ENCODE assay signal across 8 cellular contexts in the genomic region with DNA sequence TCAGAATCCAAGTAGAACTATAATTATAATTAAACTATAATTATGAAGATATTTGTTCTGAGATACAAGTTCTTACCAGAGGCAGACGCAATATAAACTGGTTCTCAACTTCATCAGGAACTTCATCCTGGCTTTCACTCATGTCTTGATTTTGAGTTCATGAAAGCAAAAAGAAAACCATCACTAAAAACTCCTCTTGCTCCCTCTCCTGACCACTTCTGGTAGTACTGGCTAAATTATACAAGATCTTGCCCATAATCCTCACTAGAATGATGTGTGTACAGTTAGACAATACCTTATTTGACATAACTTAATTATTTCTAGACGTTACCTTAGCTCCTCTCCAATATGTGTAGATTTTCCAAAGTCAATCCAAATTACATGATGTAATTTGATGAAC. TPM values are rescaled to one million over a fixed set of nuclear protein-coding genes. Genes with fewer than 3 reads are reported as not detected.
A peak's percentile ranks its signal among the peaks of the same experiment; 100 is the strongest.
DNase-seq lines count a peak whose midpoint lies in the region; ATAC-seq, FAIRE-seq and TF ChIP-seq lines count a peak whose summit lies in the region.

No MANE protein-coding gene starts in this region.

- no peaks in the 10 kb centered on the region; the same call in 1 of the 2 replicates for H3K9me3 ChIP-seq in IMR-90 (ENCODE audit: control insufficient read depth, insufficient read depth, low read length)
- H3K9me3 ChIP-seq in pancreas, result no peaks in the 10 kb centered on the region

- no peak overlapping the region for H4K5ac ChIP-seq in IMR-90 (ENCODE audit: low read depth, low read length)

- no peak overlapping the region for H2BK15ac ChIP-seq in IMR-90 (ENCODE audit: low read depth, low read length)

- TF ChIP-seq POLR2A in IMR-90 (IDR thresholded peaks at IDR 0.05; ENCODE audit: low read depth, low read length), result no peak

- intact Hi-C loops in IMR-90 (cut with micrococcal nuclease) (loop anchor here (1.0 to 10.0 kb wide), 3 partner anchors 213 to 603 kb away; partner anchors contain the start of gene TMEM35A), pancreas (cut with DNase I) (no loop called here)

- no peaks in the 10 kb centered on the region for H3K9me1 ChIP-seq in IMR-90 (ENCODE audit: insufficient read depth, low read length)

- H2BK120ac ChIP-seq in IMR-90 (ENCODE audit: low read depth, low read length), result no peak overlapping the region

- H3K36me3 ChIP-seq in IMR-90 (ENCODE audit: control insufficient read depth, insufficient read depth, low read length) (no peaks in the 10 kb centered on the region), pancreas (no peaks in the 10 kb centered on the region)

- H3K18ac ChIP-seq in IMR-90 (ENCODE audit: low read depth, low read length), result no peak overlapping the region

- no peak overlapping the region for H3K4me3 ChIP-seq in AG09309 (ENCODE audit: control insufficient read depth, low read depth, low read length)
- H3K4me3 ChIP-seq in GM12865 (ENCODE audit: low read depth, low read length), result no peak overlapping the region
- no peak overlapping the region for H3K4me3 ChIP-seq in IMR-90 (ENCODE audit: insufficient read depth, low read depth, low read length)
- H3K4me3 ChIP-seq in pancreas, result no peak overlapping the region

- no peak overlapping the region for H3K9ac ChIP-seq in IMR-90 (ENCODE audit: low read depth, low read length)

- in situ Hi-C loops in IMR-90 (cut with MboI; ENCODE audit: low sequenced_read_pairs), result loop anchor here (10.0 kb wide), 1 partner anchor 393 kb away; no protein-coding TSS in a partner anchor

- H2BK20ac ChIP-seq in IMR-90 (ENCODE audit: low read depth, low read length), result no peak overlapping the region

- H3K27me3 ChIP-seq in IMR-90 (ENCODE audit: control insufficient read depth, insufficient read depth, low read length) (no peaks in the 10 kb centered on the region), pancreas (peaks cover 0 to 32% (median 7%) of the 10 kb centered on the region in 4 donors)

- no peak overlapping the region for H2AK9ac ChIP-seq in IMR-90 (replicated peaks; ENCODE audit: low read depth, low read length, poor library complexity)

- POLR2A ChIA-PET in IMR-90 (lab: Charles Lee; ENCODE audit: unreplicated experiment), result no interaction called here

- DNase-seq in AG09309 (ENCODE audit: low read depth) (no peak), GM12865 (ENCODE audit: low read depth) (peak; percentile 36), IMR-90 (peak; percentile 52), RCC 7860 (ENCODE audit: low spot score) (peak; percentile 21), pancreas (no peak), HK-2 (ENCODE audit: unreplicated experiment) (no peak)

- H2AK5ac ChIP-seq in IMR-90 (ENCODE audit: low read depth, low read length), result no peak overlapping the region

- H2BK5ac ChIP-seq in IMR-90 (ENCODE audit: low read depth, low read length, poor library complexity, severe bottlenecking), result no peak overlapping the region

- no TSS peak for BruUV-seq in IMR-90 (replicated peaks; lab: Mats Ljungman, UMichigan)

- dilution Hi-C loops in IMR-90 (cut with HindIII; ENCODE audit: low sequenced_read_pairs, unreplicated experiment), result no loop called here

- H3K23ac ChIP-seq in IMR-90 (ENCODE audit: low read depth, low read length), result no peak overlapping the region

- ATAC-seq in IMR-90 (ENCODE audit: low read depth) (peak; percentile 74), esophagus mucosa (peak; percentile 42), pancreas (peak in 3 of 4 donors; percentile 66 to 73 (median 71)), GM18519 (IDR thresholded peaks at IDR 0.05; ENCODE audit: low FRiP score, unreplicated experiment) (no peak)

- no peak overlapping the region for H3K14ac ChIP-seq in IMR-90 (replicated peaks; ENCODE audit: low read depth, low read length)

- peak; percentile 61 for TF ChIP-seq CTCF in AG09309 (IDR thresholded peaks at IDR 0.05; ENCODE audit: control insufficient read depth, insufficient read depth, low read depth, low read length, missing control alignments)
- peak; percentile 46 for TF ChIP-seq CTCF in GM12865 (IDR thresholded peaks at IDR 0.05; ENCODE audit: insufficient read depth, low read depth, low read length, missing control alignments)
- TF ChIP-seq CTCF in IMR-90 (conservative IDR thresholded peaks at IDR 0.05; ENCODE audit: low read depth, low read length), result peak; percentile 62
- TF ChIP-seq CTCF in pancreas (IDR thresholded peaks at IDR 0.05), result peak; percentile 15 to 58 (median 46)

- no CpG with 5 or more reads among the region's 2 CpGs for WGBS in IMR-90 (ENCODE audit: extremely low coverage in 2 of 2, insufficient read length in 1 of 2), 2 experiments
- 3 to 7% methylated on average over 2 of the region's 2 CpGs for WGBS in pancreas, 2 donors

- no peak overlapping the region for H4K91ac ChIP-seq in IMR-90 (ENCODE audit: insufficient read depth, low read depth, low read length)

- H3K4me1 ChIP-seq in IMR-90 (ENCODE audit: control insufficient read depth, insufficient read depth, low read length) (no peaks in the 10 kb centered on the region), pancreas (no peaks in the 10 kb centered on the region)

- no peak overlapping the region for H4K8ac ChIP-seq in IMR-90 (ENCODE audit: low read depth in 2 of 2, low read length in 2 of 2)

- peak; percentile 65 for TF ChIP-seq RAD21 in IMR-90 (IDR thresholded peaks at IDR 0.05; ENCODE audit: low read length)

- no peaks in the 10 kb centered on the region for H4K20me1 ChIP-seq in IMR-90 (ENCODE audit: insufficient read depth, low read length)

- CTCF ChIA-PET in IMR-90 (lab: Yijun Ruan, JAX), result interaction anchor here (0.5 to 1.2 kb wide), 4 partner anchors 9 to 457 kb away, joined by 3 to 6 read pairs (median 3); no protein-coding TSS in a partner anchor

- no peak overlapping the region for H3K56ac ChIP-seq in IMR-90 (ENCODE audit: extremely low read depth, insufficient read depth, low read length)

- H3K4ac ChIP-seq in IMR-90 (ENCODE audit: low read depth, low read length), result no peak overlapping the region

- H3K79me1 ChIP-seq in IMR-90 (ENCODE audit: low read depth in 1 of 2, low read length in 2 of 2), result no peaks in the 10 kb centered on the region

- FAIRE-seq in RCC 7860 (lab: Jason Lieb, UNC) (peak; percentile 65), pancreas (lab: Jason Lieb, UNC) (peak; percentile 97)

- no peak overlapping the region for H3K4me2 ChIP-seq in IMR-90 (ENCODE audit: low read depth, low read length)

- no peak overlapping the region for H2AFZ ChIP-seq in IMR-90 (replicated peaks; ENCODE audit: low read length, poor library complexity)

- no peak overlapping the region for H3K27ac ChIP-seq in IMR-90 (ENCODE audit: insufficient read depth, low read length)
- no peak overlapping the region for H3K27ac ChIP-seq in pancreas

TF ChIP-seq in IMR-90, 13 proteins besides CTCF, POLR2A, EP300 and RAD21:
- TF ChIP-seq ELK1 (IDR thresholded peaks at IDR 0.05; ENCODE audit: borderline replicate concordance, low read depth, low read length) (no peak), RFX5 (IDR thresholded peaks at IDR 0.05; ENCODE audit: low read depth, low read length) (peak; percentile 39; the same call in 1 of the 2 replicates), SMC3 (IDR thresholded peaks at IDR 0.05; ENCODE audit: low read depth, low read length) (peak; percentile 58)
- TF ChIP-seq, protein P1, sequence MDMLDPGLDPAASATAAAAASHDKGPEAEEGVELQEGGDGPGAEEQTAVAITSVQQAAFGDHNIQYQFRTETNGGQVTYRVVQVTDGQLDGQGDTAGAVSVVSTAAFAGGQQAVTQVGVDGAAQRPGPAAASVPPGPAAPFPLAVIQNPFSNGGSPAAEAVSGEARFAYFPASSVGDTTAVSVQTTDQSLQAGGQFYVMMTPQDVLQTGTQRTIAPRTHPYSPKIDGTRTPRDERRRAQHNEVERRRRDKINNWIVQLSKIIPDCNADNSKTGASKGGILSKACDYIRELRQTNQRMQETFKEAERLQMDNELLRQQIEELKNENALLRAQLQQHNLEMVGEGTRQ (IDR thresholded peaks at IDR 0.05; ENCODE audit: low read depth, low read length), result no peak

RNA-seq across cellular contexts. Expression of gene TAF7L, which starts 3.7 kb away (rescaled TPM):
- 0.18 and 0.28 TPM in 2 replicates for total RNA-seq in IMR-90 (2012; rRNA removed)
- 0.22 TPM in 2 replicates for polyA plus RNA-seq in IMR-90 (2012; rRNA removed)
- polyA plus RNA-seq in IMR-90 (2012; cell fraction: cytosol; rRNA removed), result 0.04 and 0.25 TPM in 2 replicates
- 0.16 and 0.83 TPM in 2 replicates for polyA plus RNA-seq in IMR-90 (2012; cell fraction: nucleus; rRNA removed; ENCODE audit: low replicate concordance)
- total RNA-seq in esophagus mucosa, result 0.12 TPM
- under 1 TPM in 1 of 6 donors, not detected in 5; 0.08 TPM for total RNA-seq in pancreas
- polyA plus RNA-seq in pancreas, result under 1 TPM in 1 of 2 donors, not detected in 1; 0.05 TPM

Comparison
In these comparisons a context has a peak if more than half of its experiments do, and no peak if none do; other contexts are left out.
1. DNase-seq: peak in GM12865 (single experiment), IMR-90 (single experiment) and RCC 7860 (single experiment); none in AG09309 (single experiment), pancreas (0 of 6) and HK-2 (single experiment).
2. Peak in every context shown above with its lines, with median percentiles within 50 percentile points of each other: CTCF ChIP-seq.